ENCODE assay signal across 2 cellular contexts in genomic region chr19:45824531-45825262, GRCh38.
A peak's percentile ranks its signal among the peaks of the same experiment; 100 is the strongest.
TF ChIP-seq lines count a peak whose summit lies in the region.

No MANE protein-coding gene starts in this region.

TF ChIP-seq in HEK293, 187 proteins besides CTCF, POLR2A, EP300 and RAD21:
- TF ChIP-seq PRDM1 (tag by site-specific recombination; IDR thresholded peaks at IDR 0.05) (no peak), KLF8 (tag by site-specific recombination; IDR thresholded peaks at IDR 0.05) (no peak), REST (tag by site-specific recombination; IDR thresholded peaks at IDR 0.05) (no peak), ZSCAN4 (tag by site-specific recombination; IDR thresholded peaks at IDR 0.05) (no peak), ZBTB21 (tag by site-specific recombination; IDR thresholded peaks at IDR 0.05) (no peak), ZNF629 (tag by site-specific recombination; IDR thresholded peaks at IDR 0.05) (no peak), ZNF692 (tag by site-specific recombination; IDR thresholded peaks at IDR 0.05) (no peak), ZNF76 (tag by site-specific recombination; IDR thresholded peaks at IDR 0.05; ENCODE audit: borderline replicate concordance, low read depth) (no peak), ZSCAN5A (tag by site-specific recombination; IDR thresholded peaks at IDR 0.05) (no peak), ZBTB17 (tag by site-specific recombination; IDR thresholded peaks at IDR 0.05) (no peak), ZNF223 (tag by site-specific recombination; IDR thresholded peaks at IDR 0.05) (no peak), ELK4 (IDR thresholded peaks at IDR 0.05; ENCODE audit: borderline replicate concordance, low read depth, low read length) (no peak), ZBTB8A (tag by site-specific recombination; IDR thresholded peaks at IDR 0.05) (no peak)

TF ChIP-seq in K562, 482 proteins besides CTCF, POLR2A, EP300 and RAD21:
- TF ChIP-seq TRIM24 (IDR thresholded peaks at IDR 0.05): no peak
- 0 out of 2 replicates have a peak, but pooled peaks have one; percentile 33 for TF ChIP-seq POLR2G (IDR thresholded peaks at IDR 0.05; ENCODE audit: low read depth, low read length)
- no peak for TF ChIP-seq ZNF785 (CRISPR knock-in tag; IDR thresholded peaks at IDR 0.05)
